ENCODE assay signal across 8 cellular contexts in genomic region chr10:107317592-107317991, GRCh38.
"Had no signal": no experiment of that assay in that cellular context is flagged by ENCODE, and none has a peak within 500 bp of the region (broad histone marks: within the 10 kb centered on the region; RNA-seq: fewer than 3 reads in every experiment).

No MANE protein-coding gene starts in this region.

- ATAC-seq: GM12878 had no signal

- DNase-seq: GDM1, GF-D8 had no signal

- H3K4me3 ChIP-seq: GM12878 had no signal

- FAIRE-seq: G401.6, GM12878, GM12891, GM12892, GM18507, GM19239 had no signal
